ENCODE assay signal across 21 cellular contexts in genomic region chr9:117916291-117916690, GRCh38.
A peak's percentile ranks its signal among the peaks of the same experiment; 100 is the strongest.
DNase-seq lines count a peak whose midpoint lies in the region; ATAC-seq, FAIRE-seq and TF ChIP-seq lines count a peak whose summit lies in the region.
"Had no signal": no experiment of that assay in that cellular context is flagged by ENCODE, and none has a peak within 500 bp of the region (broad histone marks: within the 10 kb centered on the region; RNA-seq: fewer than 3 reads in every experiment).

No MANE protein-coding gene starts in this region.

- no peak for FAIRE-seq in bronchial epithelial cell (lab: Jason Lieb, UNC)
- FAIRE-seq: G401.6 had no signal

- no peak for TF ChIP-seq CTCF in bronchial epithelial cell (IDR thresholded peaks at IDR 0.05; ENCODE audit: insufficient read depth, low read length, severe bottlenecking)

- no peak overlapping the region for H3K27ac Mint-ChIP-seq in T-helper 2 cell treated with Interferon-gamma antibody and Interleukin-4, amounts not matched to agents 5 μg/mL and 100 μg/mL, for 36 hours

- peaks cover 10% of the 10 kb centered on the region for H3K9me3 Mint-ChIP-seq in T-helper 2 cell treated with Interferon-gamma antibody and Interleukin-4, amounts not matched to agents 5 μg/mL and 100 μg/mL, for 36 hours

- no peak overlapping the region for H3K4me3 Mint-ChIP-seq in T-helper 2 cell treated with Interferon-gamma antibody and Interleukin-4, amounts not matched to agents 5 μg/mL and 100 μg/mL, for 36 hours
- H3K4me3 Mint-ChIP-seq: CD8-positive, alpha-beta memory T cell had no signal

- no peaks in the 10 kb centered on the region for H3K4me1 Mint-ChIP-seq in T-helper 2 cell treated with Interferon-gamma antibody and Interleukin-4, amounts not matched to agents 5 μg/mL and 100 μg/mL, for 36 hours (ENCODE audit: low read depth)
- H3K4me1 Mint-ChIP-seq: CD8-positive, alpha-beta memory T cell had no signal

- DNase-seq in Caki2 (ENCODE audit: low read depth) = peak; percentile 6
- peak; percentile 8 for DNase-seq in bronchial epithelial cell (ENCODE audit: low read depth)
- DNase-seq in T-helper 2 cell treated with Interferon-gamma antibody and Interleukin-4, amounts not matched to agents 5 μg/mL and 100 μg/mL, for 36 hours (ENCODE audit: low spot score) = no peak
- no peak for DNase-seq in KBM-7
- DNase-seq in stimulated activated CD4-positive, alpha-beta T cell treated with anti-CD3 and anti-CD28 coated beads, Interleukin-15, amount 100 ng/mL, for 24 hours = no peak
- DNase-seq: CD8-positive, alpha-beta memory T cell; GM23248; Kasumi-1; MM.1S; NCI-H1092 treated with DMSO at 0.1 percent for 48 hours; NCI-H146; NCI-H2029 treated with DMSO at 0.1 percent for 48 hours; NCI-H446 treated with DMSO at 0.1 percent for 48 hours; Peyer's patch had no signal

- no peaks in the 10 kb centered on the region for H3K27me3 ChIP-seq in bronchial epithelial cell (ENCODE audit: control insufficient read depth, insufficient read depth, low read length)
- H3K27me3 ChIP-seq: BLaER1 treated with 17β-estradiol and CSF1 and Interleukin-3, amounts not matched to agents 10 nM and 100 nM; Peyer's patch; SJSA1 had no signal

- in situ Hi-C loops in Caki2 (cut with HindIII; ENCODE audit: low pct_unique_long_range_greater_than_20kb, low sequenced_read_pairs) = no loop called here
- in situ Hi-C loops in KBM-7 (cut with MboI; ENCODE audit: low pct_unique_long_range_greater_than_20kb, low sequenced_read_pairs) = no loop called here

- ATAC-seq in GM18861 (IDR thresholded peaks at IDR 0.05; ENCODE audit: unreplicated experiment) (peak; percentile 52), HG03439 (IDR thresholded peaks at IDR 0.05; ENCODE audit: unreplicated experiment) (peak; percentile 56), HG02623 (IDR thresholded peaks at IDR 0.05; ENCODE audit: unreplicated experiment) (no peak)
- ATAC-seq: HCT116 had no signal

- no peaks in the 10 kb centered on the region for H3K36me3 Mint-ChIP-seq in T-helper 2 cell treated with Interferon-gamma antibody and Interleukin-4, amounts not matched to agents 5 μg/mL and 100 μg/mL, for 36 hours (ENCODE audit: low read depth)

- no peaks in the 10 kb centered on the region for H3K36me3 ChIP-seq in bronchial epithelial cell (ENCODE audit: control insufficient read depth, insufficient read depth, low read length)
- H3K36me3 ChIP-seq: BLaER1 treated with 17β-estradiol and CSF1 and Interleukin-3, amounts not matched to agents 10 nM and 100 nM; Peyer's patch; SJSA1 had no signal

- no peak overlapping the region for H3K4me3 ChIP-seq in bronchial epithelial cell (ENCODE audit: low read depth, low read length)
- H3K4me3 ChIP-seq: BLaER1 treated with 17β-estradiol and CSF1 and Interleukin-3, amounts not matched to agents 10 nM and 100 nM; GM23248; Peyer's patch; SJSA1 had no signal

- H3K27me3 Mint-ChIP-seq in T-helper 2 cell treated with Interferon-gamma antibody and Interleukin-4, amounts not matched to agents 5 μg/mL and 100 μg/mL, for 36 hours (ENCODE audit: low read depth) = no peaks in the 10 kb centered on the region
- H3K27me3 Mint-ChIP-seq: CD8-positive, alpha-beta memory T cell had no signal

Comparison
In these comparisons a context has a peak if more than half of its experiments do, and no peak if none do; other contexts are left out.
1. DNase-seq: peak in Caki2 (single experiment) and bronchial epithelial cell (single experiment); none in T-helper 2 cell treated with Interferon-gamma antibody and Interleukin-4, amounts not matched to agents 5 μg/mL and 100 μg/mL, for 36 hours (single experiment), KBM-7 (single experiment) and stimulated activated CD4-positive, alpha-beta T cell treated with anti-CD3 and anti-CD28 coated beads, Interleukin-15, amount 100 ng/mL, for 24 hours (single experiment).